Comparison of ENCODE assay signal across 23 cellular contexts in genomic region chr9:79629721-79630120, GRCh38.
"Had no signal": no experiment of that assay in that cellular context is flagged by ENCODE, and none has a peak within 500 bp of the region (broad histone marks: within the 10 kb centered on the region; RNA-seq: fewer than 3 reads in every experiment).

No MANE protein-coding gene starts in this region.

- H3K27ac ChIP-seq: adrenal gland, breast epithelium, Peyer's patch had no signal

- H3K9me3 Mint-ChIP-seq: activated T-cell treated with anti-CD3 and anti-CD28 coated beads, Interleukin-2, amount 50 U/mL, for 24 hours; T-helper 1 cell treated with Interleukin-12 subunit alpha and Interleukin-12 subunit beta and Interleukin-4 antibody, amounts not matched to agents 30 μg/mL and 1 μg/mL, for 36 hours had no signal

- H3K36me3 ChIP-seq: adrenal gland, breast epithelium, Peyer's patch had no signal

- H3K9me3 ChIP-seq: adrenal gland, breast epithelium, Peyer's patch had no signal

- ATAC-seq: activated CD8-positive, alpha-beta memory T cell treated with anti-CD3 and anti-CD28 coated beads, Interleukin-2, amount 10 ng/mL, durations not matched to agents 7 days and 5 days had no signal

- H3K27me3 Mint-ChIP-seq: activated CD8-positive, alpha-beta memory T cell treated with anti-CD3 and anti-CD28 coated beads, Interleukin-2, amount 10 ng/mL, durations not matched to agents 7 days and 5 days; activated naive CD8-positive, alpha-beta T cell; activated T-cell treated with anti-CD3 and anti-CD28 coated beads, Interleukin-2, amount 50 U/mL, for 24 hours had no signal

- DNase-seq: activated CD4-positive, alpha-beta T cell treated with anti-CD3 and anti-CD28 coated beads for 48 hours; activated CD4-positive, alpha-beta T cell treated with anti-CD3 and anti-CD28 coated beads, Interleukin-2, amount 50 U/mL, for 4 hours; activated CD8-positive, alpha-beta memory T cell treated with anti-CD3 and anti-CD28 coated beads, Interleukin-2, amount 10 ng/mL, durations not matched to agents 7 days and 5 days; activated effector memory CD4-positive, alpha-beta T cell treated with anti-CD3 and anti-CD28 coated beads, Interleukin-2, amount 50 U/mL, for 16 hours; activated naive CD4-positive, alpha-beta T cell treated with Interleukin-2 at 50 U/mL for 16 hours; activated T-cell treated with anti-CD3 and anti-CD28 coated beads, Interleukin-2, amount 50 U/mL, for 24 hours; adrenal gland; anterior cingulate cortex; caudate nucleus; Kasumi-1; KBM-7; NCI-H1105 treated with DMSO at 0.1 percent for 48 hours; NCI-H1436 treated with DMSO at 0.1 percent for 48 hours; NCI-H187; NCI-H2081; NCI-H510A treated with DMSO at 0.1 percent for 48 hours; NCI-H69; NK-92 treated with Interleukin-12 subunit alpha and Interleukin-12 subunit beta, amount 100 ng/mL, for 24 hours; Peyer's patch; SHP77 had no signal

- H3K27me3 ChIP-seq: adrenal gland, breast epithelium, Peyer's patch had no signal

- H3K27ac Mint-ChIP-seq: activated CD8-positive, alpha-beta memory T cell treated with anti-CD3 and anti-CD28 coated beads, Interleukin-2, amount 10 ng/mL, durations not matched to agents 7 days and 5 days; activated T-cell treated with anti-CD3 and anti-CD28 coated beads, Interleukin-2, amount 50 U/mL, for 24 hours; T-helper 1 cell treated with Interleukin-12 subunit alpha and Interleukin-12 subunit beta and Interleukin-4 antibody, amounts not matched to agents 30 μg/mL and 1 μg/mL, for 36 hours had no signal

- H3K4me1 ChIP-seq: breast epithelium, Peyer's patch had no signal

- H3K4me3 Mint-ChIP-seq: activated CD8-positive, alpha-beta memory T cell treated with anti-CD3 and anti-CD28 coated beads, Interleukin-2, amount 10 ng/mL, durations not matched to agents 7 days and 5 days; T-helper 1 cell treated with Interleukin-12 subunit alpha and Interleukin-12 subunit beta and Interleukin-4 antibody, amounts not matched to agents 30 μg/mL and 1 μg/mL, for 36 hours had no signal

- H3K4me3 ChIP-seq: adrenal gland, breast epithelium, Peyer's patch had no signal
